Comparison of ENCODE assay signal across 1 cellular context in the genomic region with DNA sequence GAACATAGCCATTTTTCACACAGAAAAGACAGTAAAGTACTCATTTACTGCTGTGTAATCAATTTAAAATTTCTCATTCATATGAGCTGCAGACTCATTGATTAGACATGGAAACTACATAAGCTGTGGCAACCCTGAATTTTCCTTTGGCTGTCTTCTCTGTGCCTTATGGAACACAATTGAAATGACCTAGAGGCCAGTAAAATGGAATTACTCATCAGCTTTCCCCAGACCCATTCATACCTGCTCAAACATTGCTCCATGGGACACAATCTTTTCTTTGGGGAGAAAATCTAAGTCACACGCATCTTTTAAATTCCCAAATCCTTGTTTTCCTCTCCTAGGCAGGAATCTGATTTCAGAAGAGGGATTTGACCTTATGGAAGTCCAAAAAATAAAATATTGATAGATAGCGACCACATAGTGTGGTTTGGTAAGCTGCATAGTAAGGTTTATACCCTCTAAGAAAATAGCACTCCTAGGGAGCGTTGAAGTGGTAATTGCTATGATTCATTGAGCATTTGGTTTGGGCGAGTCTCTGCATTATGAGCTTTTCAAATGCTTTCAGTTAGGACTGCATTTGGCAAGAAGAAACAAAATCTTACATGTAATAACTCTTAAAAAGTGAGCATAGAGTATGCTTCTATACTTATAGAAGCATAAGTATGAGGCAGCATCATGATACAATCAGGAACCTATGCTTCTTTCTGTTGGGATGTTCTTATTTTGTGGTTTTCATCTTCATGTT.
TF ChIP-seq lines count a peak whose summit lies in the region.

No MANE protein-coding gene starts in this region.

TF ChIP-seq in GM23338, 12 proteins besides CTCF, POLR2A, EP300 and RAD21 (continued from another document):
- TF ChIP-seq JUNB (IDR thresholded peaks at IDR 0.05; ENCODE audit: unreplicated experiment): no peak
